In genomic region chr7:69859342-69859741, GRCh38 we compare ENCODE assay signal across 32 cellular contexts.
DNase-seq lines count a peak whose midpoint lies in the region; ATAC-seq and TF ChIP-seq lines count a peak whose summit lies in the region.
"Had no signal": no experiment of that assay in that cellular context is flagged by ENCODE, and none has a peak within 500 bp of the region (broad histone marks: within the 10 kb centered on the region; RNA-seq: fewer than 3 reads in every experiment).

No MANE protein-coding gene starts in this region.

- CTCF ChIA-PET in GM10248 (lab: Yijun Ruan, JAX): interaction anchor here (0.8 to 3.6 kb wide), 2 partner anchors 9 to 12 kb away, joined by 3 to 17 read pairs; no protein-coding TSS in a partner anchor

- no peaks in the 10 kb centered on the region for H3K27me3 ChIP-seq in psoas muscle (ENCODE audit: insufficient read depth in 3 of 3, low read length in 2 of 3)
- H3K27me3 ChIP-seq: adrenal gland, heart left ventricle, neural progenitor cell, pancreas, Peyer's patch had no signal

- POLR2A ChIA-PET in GM10248 (lab: Yijun Ruan, JAX): no interaction called here

- DNase-seq in NCI-H2107 treated with DMSO at 0.1 percent for 48 hours (lab: John Stamatoyannopoulos, UW; ENCODE audit: unreplicated experiment): peak; percentile 49
- no peak for DNase-seq in NCI-H2107 (lab: John Stamatoyannopoulos, UW)
- DNase-seq in GM20000 (ENCODE audit: low spot score): peak; percentile 12
- DNase-seq in psoas muscle: no peak
- no peak for DNase-seq in activated CD4-positive, alpha-beta T cell treated with anti-CD3 and anti-CD28 coated beads, Interleukin-2, amount 50 U/mL, for 48 hours
- DNase-seq in NCI-H510A (lab: John Stamatoyannopoulos, UW): no peak
- DNase-seq in GM10248 (ENCODE audit: extremely low spot score): no peak
- DNase-seq: 8988T; activated CD8-positive, alpha-beta T cell treated with anti-CD3 and anti-CD28 coated beads, Interleukin-2, amount 10 ng/mL, durations not matched to agents 7 days and 5 days; activated naive CD4-positive, alpha-beta T cell treated with anti-CD3 and anti-CD28 coated beads, Interleukin-2, amount 10 ng/mL, durations not matched to agents 7 days and 5 days; adrenal gland; C1 segment of cervical spinal cord; central memory CD4-positive, alpha-beta T cell; heart left ventricle; HFFc6; IMR-90; left ventricle myocardium superior; MV-4-11; NCI-H146; NCI-H2171; NCI-H524; pancreas; Peyer's patch; retina; SHP77 treated with DMSO at 0.1 percent for 48 hours; stimulated activated naive B cell treated with anti-CD40 and anti-IgM and Interleukin-4, amounts not matched to agents 10 μg/mL and 1 μg/mL and 100 μg/mL, for 72 hours; substantia nigra had no signal

- intact Hi-C loops in psoas muscle (cut with DNase I): no loop called here

- no peaks in the 10 kb centered on the region for H3K9me3 ChIP-seq in psoas muscle
- H3K9me3 ChIP-seq: adrenal gland, heart left ventricle, pancreas, Peyer's patch had no signal

- ATAC-seq in HG03439 (IDR thresholded peaks at IDR 0.05; ENCODE audit: unreplicated experiment): peak; percentile 62
- no peak for ATAC-seq in psoas muscle
- ATAC-seq: activated CD8-positive, alpha-beta T cell treated with anti-CD3 and anti-CD28 coated beads, Interleukin-2, amount 10 ng/mL, durations not matched to agents 7 days and 5 days; activated T-helper 17 cell treated with anti-CD3 and anti-CD28 coated beads, Interleukin-2, amount 50 U/mL, for 72 hours; esophagus mucosa; heart left ventricle; left ventricle myocardium superior; pancreas; stimulated activated naive B cell treated with anti-CD40 and anti-IgM and Interleukin-4, amounts not matched to agents 10 μg/mL and 1 μg/mL and 100 μg/mL, for 72 hours had no signal

- H3K27ac ChIP-seq in psoas muscle: no peak overlapping the region
- H3K27ac ChIP-seq: adrenal gland, heart left ventricle, neural progenitor cell, pancreas, Peyer's patch had no signal

- no peaks in the 10 kb centered on the region for H3K36me3 ChIP-seq in psoas muscle (ENCODE audit: insufficient read depth in 1 of 2, low read depth in 1 of 2)
- H3K36me3 ChIP-seq: adrenal gland, heart left ventricle, neural progenitor cell, pancreas, Peyer's patch had no signal

- TF ChIP-seq CTCF in GM20000 (IDR thresholded peaks at IDR 0.05; ENCODE audit: extremely low read depth, missing control alignments) (no peak), psoas muscle (IDR thresholded peaks at IDR 0.05) (no peak), GM10248 (IDR thresholded peaks at IDR 0.05; ENCODE audit: control extremely low read depth, extremely low read depth, low read depth, missing control alignments) (no peak)

- no peaks in the 10 kb centered on the region for H3K4me1 ChIP-seq in psoas muscle
- H3K4me1 ChIP-seq: pancreas, Peyer's patch had no signal

- WGBS in psoas muscle, 3 donors: 86 to 89% (median 86%) methylated on average over 1 of the region's 1 CpG

- H3K4me3 ChIP-seq in psoas muscle: no peak overlapping the region
- H3K4me3 ChIP-seq: adrenal gland, GM23338, heart left ventricle, neural progenitor cell, pancreas, Peyer's patch had no signal

Comparison
In these comparisons a context has a peak if more than half of its experiments do, and no peak if none do; other contexts are left out.
1. DNase-seq: peak in NCI-H2107 treated with DMSO at 0.1 percent for 48 hours (single experiment) and GM20000 (single experiment); none in NCI-H2107 (single experiment), psoas muscle (0 of 2), activated CD4-positive, alpha-beta T cell treated with anti-CD3 and anti-CD28 coated beads, Interleukin-2, amount 50 U/mL, for 48 hours (0 of 2), NCI-H510A (single experiment) and GM10248 (single experiment).